In genomic region chr2:217952409-217952808, GRCh38 we compare ENCODE assay signal across 19 cellular contexts. TPM values are rescaled to one million over a fixed set of nuclear protein-coding genes. Genes with fewer than 3 reads are reported as not detected.
A peak's percentile ranks its signal among the peaks of the same experiment; 100 is the strongest.
DNase-seq lines count a peak whose midpoint lies in the region; ATAC-seq and TF ChIP-seq lines count a peak whose summit lies in the region.
"Had no signal": no experiment of that assay in that cellular context is flagged by ENCODE, and none has a peak within 500 bp of the region (broad histone marks: within the 10 kb centered on the region; RNA-seq: fewer than 3 reads in every experiment).

No MANE protein-coding gene starts in this region.

- no TSS peak for BruUV-seq in mammary epithelial cell (replicated peaks; lab: Mats Ljungman, UMichigan)

- dilution Hi-C loops in mammary epithelial cell (cut with HindIII; ENCODE audit: low sequenced_read_pairs) = no loop called here

- H3K4me2 ChIP-seq in mammary epithelial cell (ENCODE audit: insufficient read depth, low read depth, low read length) = no peak overlapping the region

- H3K27ac ChIP-seq in breast epithelium = peak overlapping the region; percentile 65 to 89
- no peak overlapping the region for H3K27ac ChIP-seq in mammary epithelial cell (ENCODE audit: insufficient read depth, low read depth, low read length)
- H3K27ac ChIP-seq in lower lobe of right lung = peak overlapping the region; percentile 72
- H3K27ac ChIP-seq in sigmoid colon = peak overlapping the region; percentile 84 to 98 (median 96)
- H3K27ac ChIP-seq in upper lobe of left lung = peak overlapping the region; percentile 54 to 80 (median 72)
- H3K27ac ChIP-seq: foreskin keratinocyte had no signal

- H3K9ac ChIP-seq in mammary epithelial cell (ENCODE audit: insufficient read depth, low read length) = no peak overlapping the region

- intact Hi-C loops in breast epithelium (cut with DNase I; ENCODE audit: low total_unique reads) = loop anchor here (5.0 kb wide), 1 partner anchor 760 kb away; the partner anchor contains the start of gene TTLL4
- intact Hi-C loops in mammary epithelial cell (cut with micrococcal nuclease) = no loop called here
- intact Hi-C loops in lower lobe of right lung (cut with DNase I) = no loop called here
- intact Hi-C loops in sigmoid colon (cut with DNase I) = no loop called here

- TF ChIP-seq POLR2A in breast epithelium (IDR thresholded peaks at IDR 0.05) (no peak), sigmoid colon (IDR thresholded peaks at IDR 0.05) (no peak), upper lobe of left lung (IDR thresholded peaks at IDR 0.05) (no peak)

- CTCF ChIA-PET in mammary epithelial cell (lab: Charles Lee; ENCODE audit: low non-redundant PET) = no interaction called here

- H3K4me3 ChIP-seq in breast epithelium (no peak overlapping the region), mammary epithelial cell (replicated peaks in 1 of 3; ENCODE audit: insufficient read depth in 1 of 3, low read depth in 2 of 3, low read length in 3 of 3) (no peak overlapping the region), lower lobe of right lung (no peak overlapping the region), sigmoid colon (no peak overlapping the region), upper lobe of left lung (no peak overlapping the region)

- H3K36me3 ChIP-seq in breast epithelium (no peaks in the 10 kb centered on the region), mammary epithelial cell (ENCODE audit: insufficient read depth, low read length) (no peaks in the 10 kb centered on the region), lower lobe of right lung (no peaks in the 10 kb centered on the region), sigmoid colon (no peaks in the 10 kb centered on the region), upper lobe of left lung (no peaks in the 10 kb centered on the region)

- peaks cover 17 to 50% of the 10 kb centered on the region in 2 donors for H3K4me1 ChIP-seq in breast epithelium
- no peaks in the 10 kb centered on the region for H3K4me1 ChIP-seq in mammary epithelial cell (ENCODE audit: insufficient read depth, low read length)
- peaks cover 69% of the 10 kb centered on the region for H3K4me1 ChIP-seq in lower lobe of right lung
- peaks cover 0 to 100% (median 99%) of the 10 kb centered on the region in 4 donors for H3K4me1 ChIP-seq in sigmoid colon
- H3K4me1 ChIP-seq in upper lobe of left lung = peaks cover 50 to 74% (median 66%) of the 10 kb centered on the region in 4 donors
- H3K4me1 ChIP-seq: foreskin keratinocyte had no signal

- ATAC-seq in lower lobe of right lung = no peak
- no peak for ATAC-seq in upper lobe of left lung (ENCODE audit: low FRiP score in 2 of 2)
- no peak for ATAC-seq in omental fat pad (ENCODE audit: low FRiP score)
- ATAC-seq: activated CD8-positive, alpha-beta T cell treated with anti-CD3 and anti-CD28 coated beads for 36 hours; activated naive CD4-positive, alpha-beta T cell treated with anti-CD3 and anti-CD28 coated beads, Interleukin-2, amount 50 U/mL, for 72 hours; activated T-cell treated with anti-CD3 and anti-CD28 coated beads, Interleukin-2, amount 50 U/mL, for 4 hours; foreskin keratinocyte had no signal

- no peaks in the 10 kb centered on the region for H3K79me2 ChIP-seq in mammary epithelial cell (ENCODE audit: insufficient read depth, low read length)

- TF ChIP-seq CTCF in breast epithelium (IDR thresholded peaks at IDR 0.05) (no peak), mammary epithelial cell (conservative IDR thresholded peaks at IDR 0.05 in 1 of 2, IDR thresholded peaks at IDR 0.05 in 1 of 2; ENCODE audit: extremely low read depth in 1 of 2, insufficient read depth in 1 of 2, low read depth in 1 of 2, low read length in 2 of 2) (no peak), lower lobe of right lung (IDR thresholded peaks at IDR 0.05) (no peak), sigmoid colon (IDR thresholded peaks at IDR 0.05) (no peak), upper lobe of left lung (IDR thresholded peaks at IDR 0.05) (no peak), omental fat pad (IDR thresholded peaks at IDR 0.05) (no peak)

- no peaks in the 10 kb centered on the region for H3K9me3 ChIP-seq in breast epithelium
- H3K9me3 ChIP-seq in mammary epithelial cell (replicated peaks; ENCODE audit: insufficient read depth, low read length) = no peaks in the 10 kb centered on the region
- H3K9me3 ChIP-seq in lower lobe of right lung = no peaks in the 10 kb centered on the region
- H3K9me3 ChIP-seq in sigmoid colon = no peaks in the 10 kb centered on the region
- no peaks in the 10 kb centered on the region for H3K9me3 ChIP-seq in upper lobe of left lung

- no peak for DNase-seq in breast epithelium (ENCODE audit: low spot score in 2 of 2)
- DNase-seq in mammary epithelial cell = no peak
- DNase-seq in lower lobe of right lung = no peak
- DNase-seq in sigmoid colon = peak; percentile 60
- DNase-seq in upper lobe of left lung = no peak
- no peak for DNase-seq in omental fat pad (ENCODE audit: low spot score)
- DNase-seq in iPS-NIHi11 (ENCODE audit: low spot score) = no peak
- no peak for DNase-seq in GOT3 (lab: John Stamatoyannopoulos, UW)
- DNase-seq: activated B cell treated with CpG ODN at 0.5 μM for 24 hours; activated CD8-positive, alpha-beta T cell treated with anti-CD3 and anti-CD28 coated beads for 36 hours; activated T-cell treated with anti-CD3 and anti-CD28 coated beads, Interleukin-2, amount 50 U/mL, for 4 hours; dermis blood vessel endothelial cell; foreskin keratinocyte; HFFc6; Karpas-422; NCI-H1930; NK-92 treated with Interleukin-12 subunit alpha and Interleukin-12 subunit beta, amount 100 ng/mL, for 24 hours; T-helper 9 cell had no signal

- H3K27me3 ChIP-seq in breast epithelium (no peaks in the 10 kb centered on the region), mammary epithelial cell (ENCODE audit: insufficient read depth, low read length) (peaks cover 5% of the 10 kb centered on the region), lower lobe of right lung (ENCODE audit: low read depth) (no peaks in the 10 kb centered on the region), sigmoid colon (no peaks in the 10 kb centered on the region), upper lobe of left lung (no peaks in the 10 kb centered on the region)

- no peak for TF ChIP-seq EP300 in sigmoid colon (IDR thresholded peaks at IDR 0.05)
- no peak for TF ChIP-seq EP300 in upper lobe of left lung (IDR thresholded peaks at IDR 0.05)

- in situ Hi-C loops in mammary epithelial cell (cut with MboI; ENCODE audit: low sequenced_read_pairs in 2 of 2) = no loop called here

- H4K20me1 ChIP-seq in mammary epithelial cell (ENCODE audit: insufficient read depth, low read length) = no peaks in the 10 kb centered on the region

- 94% methylated on average over 6 of the region's 7 CpGs for WGBS in mammary epithelial cell (ENCODE audit: low coverage, missing lambda C conversion rate)
- 94 to 95% methylated on average over 7 of the region's 7 CpGs for WGBS in sigmoid colon, 2 donors
- 83 to 91% methylated on average over 7 of the region's 7 CpGs for WGBS in upper lobe of left lung, 2 donors

- no peak overlapping the region for H2AFZ ChIP-seq in mammary epithelial cell (ENCODE audit: low read depth, low read length)

RNA-seq across cellular contexts. Expression of gene TNS1, which starts 50.4 kb away (rescaled TPM):
- total RNA-seq in breast epithelium (100 to 1,000 TPM; 141 to 577 (median 154) TPM), mammary epithelial cell (10 to 100 TPM in 1 of 2 donors, under 1 TPM in 1; 0.80 to 20.0 TPM), lower lobe of right lung (505 TPM), sigmoid colon (1,000 to 10,000 TPM in 2 of 4 donors, 100 to 1,000 TPM in 2; 444 to 1,607 (median 968) TPM), upper lobe of left lung (1,000 to 10,000 TPM in 1 of 6 donors, 100 to 1,000 TPM in 5; 325 to 1,095 (median 550) TPM), omental fat pad (100 to 1,000 TPM; 135 to 453 (median 361) TPM)
- polyA plus RNA-seq in mammary epithelial cell (0.46 TPM), sigmoid colon (10 to 100 TPM in 2 of 3 donors, 1 to 10 TPM in 1; 3.7 to 57.2 (median 13.8) TPM)
- polyA minus RNA-seq in mammary epithelial cell = 11.9 TPM

Comparison
In these comparisons a context has a peak if more than half of its experiments do, and no peak if none do; other contexts are left out.
1. RNA of gene TNS1, which starts 50.4 kb away (total RNA-seq): 444 to 1,607 TPM in sigmoid colon, 325 to 1,095 TPM in upper lobe of left lung, 505 TPM in lower lobe of right lung (single experiment), 135 to 453 TPM in omental fat pad and 141 to 577 TPM in breast epithelium; 0.80 to 20.0 TPM in mammary epithelial cell; every median in the first group is over 4 times any median in the second.